Comparison of ENCODE assay signal across 11 cellular contexts in the genomic region with DNA sequence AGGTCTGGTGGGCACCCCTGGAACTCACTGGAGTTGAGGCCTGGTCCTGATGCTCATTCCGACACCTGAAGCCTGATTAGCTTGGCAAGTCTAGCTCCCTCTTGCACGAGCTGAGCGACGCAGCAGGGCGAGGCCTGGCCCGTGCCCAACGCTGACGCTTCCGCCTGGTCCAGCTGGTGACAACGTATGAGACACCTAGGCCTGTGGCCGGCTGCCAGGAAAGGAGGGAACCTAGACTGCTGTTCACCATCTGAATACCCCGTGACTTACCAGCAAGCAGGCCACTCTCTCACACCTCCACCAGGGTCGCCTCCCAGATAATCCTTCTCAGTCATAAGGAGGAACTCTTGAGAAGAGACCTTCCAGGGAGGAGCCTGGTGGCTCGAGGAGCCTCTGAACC. TPM values are rescaled to one million over a fixed set of nuclear protein-coding genes. Genes with fewer than 3 reads are reported as not detected.
DNase-seq lines count a peak whose midpoint lies in the region; ATAC-seq lines count a peak whose summit lies in the region.
"Had no signal": no experiment of that assay in that cellular context is flagged by ENCODE, and none has a peak within 500 bp of the region (broad histone marks: within the 10 kb centered on the region; RNA-seq: fewer than 3 reads in every experiment).

No MANE protein-coding gene starts in this region.

- DNase-seq in left ventricle myocardium superior: peak; percentile 50
- DNase-seq in Right ventricle myocardium inferior (ENCODE audit: missing footprints): no peak
- peak; percentile 98 for DNase-seq in NCI-H345 (lab: John Stamatoyannopoulos, UW)
- peak; percentile 73 for DNase-seq in cerebellar cortex (ENCODE audit: low spot score)
- DNase-seq in ureter (ENCODE audit: low spot score): peak; percentile 68
- no peak for DNase-seq in kidney glomerular epithelial cell (lab: John Stamatoyannopoulos, UW)
- DNase-seq in stimulated activated CD4-positive, alpha-beta T cell treated with anti-CD3 and anti-CD28 coated beads, Interleukin-15, amount 100 ng/mL, for 24 hours: no peak
- DNase-seq in amniotic stem cell (lab: John Stamatoyannopoulos, UW): no peak
- DNase-seq: activated naive CD4-positive, alpha-beta T cell; gastrocnemius medialis; right lobe of liver had no signal

- intact Hi-C loops in left ventricle myocardium superior (cut with micrococcal nuclease) (no loop called here), Right ventricle myocardium inferior (cut with DNase I) (no loop called here)

- ATAC-seq in left ventricle myocardium superior (peak; percentile 18), Right ventricle myocardium inferior (no peak)
- ATAC-seq: gastrocnemius medialis had no signal

RNA-seq across cellular contexts. Expression of a gene that starts 24.5 kb away (rescaled TPM):
- total RNA-seq in left ventricle myocardium superior: 24.3 TPM
- total RNA-seq in Right ventricle myocardium inferior: 22.9 TPM
- total RNA-seq in ureter: 36.3 TPM

RNA-seq across cellular contexts. Expression of a gene that starts 44.3 kb away (rescaled TPM):
- not detected for total RNA-seq in left ventricle myocardium superior
- total RNA-seq in Right ventricle myocardium inferior: not detected
- 0.60 TPM for total RNA-seq in ureter
- total RNA-seq: gastrocnemius medialis, right lobe of liver had no signal

Comparison
In these comparisons a context has a peak if more than half of its experiments do, and no peak if none do; other contexts are left out.
1. DNase-seq: peak in left ventricle myocardium superior (single experiment), NCI-H345 (single experiment), cerebellar cortex (single experiment) and ureter (single experiment); none in Right ventricle myocardium inferior (single experiment), kidney glomerular epithelial cell (single experiment), stimulated activated CD4-positive, alpha-beta T cell treated with anti-CD3 and anti-CD28 coated beads, Interleukin-15, amount 100 ng/mL, for 24 hours (single experiment) and amniotic stem cell (single experiment).